ENCODE assay signal across 8 cellular contexts in genomic region chr3:168095611-168096209, GRCh38. TPM values are rescaled to one million over a fixed set of nuclear protein-coding genes. Genes with fewer than 3 reads are reported as not detected.
DNase-seq lines count a peak whose midpoint lies in the region; ATAC-seq, FAIRE-seq and TF ChIP-seq lines count a peak whose summit lies in the region.

GOLIM4 (minus strand) TSS chr3:168095924; CDS start chr3:168095285, 639 bp downstream.

- POLR2A ChIA-PET in HepG2 (lab: Yijun Ruan, JAX), result interaction anchor here (3.5 kb wide), 1 partner anchor 23 kb away, joined by 17 read pairs; no protein-coding TSS in a partner anchor

- ATAC-seq in HG03342 (IDR thresholded peaks at IDR 0.05; ENCODE audit: unreplicated experiment), result peak; percentile 83
- peak; percentile 94 for ATAC-seq in HepG2

- FAIRE-seq in HepG2 (lab: Jason Lieb, UNC), result peak; percentile 83

- peak within 1 kb of the TSS; percentile 76 for H3K27ac ChIP-seq in C4-2B
- H3K27ac ChIP-seq in HepG2 (ENCODE audit: extremely low read length, insufficient read depth, low read length), result peak within 1 kb of the TSS; percentile 74

- in situ Hi-C loops in HepG2 (cut with HindIII; ENCODE audit: extremely low pct_ligation_motif_present, low pct_unique_long_range_greater_than_20kb), result no loop called here

- H3K27me3 ChIP-seq in HepG2 (ENCODE audit: control insufficient read depth in 1 of 2, insufficient read depth in 2 of 2, low read length in 2 of 2), result no peaks in the 10 kb centered on the region; a peak in 1 of 5 replicates

- TF ChIP-seq RAD21 in HepG2 (CRISPR knock-in tag; IDR thresholded peaks at IDR 0.05), result no peak

- BruUV-seq in HepG2 (replicated peaks; lab: Mats Ljungman, UMichigan), result no TSS peak

- peak within 1 kb of the TSS; percentile 72 for H3K9ac ChIP-seq in HepG2 (ENCODE audit: insufficient read depth, low read depth, low read length)

- peaks cover 41% of the 10 kb centered on the region for H3K4me1 ChIP-seq in HepG2 (ENCODE audit: insufficient read depth, low read length)

- no peaks in the 10 kb centered on the region for H3K9me3 ChIP-seq in HepG2 (ENCODE audit: low read length)

- intact Hi-C loops in HepG2 (cut with micrococcal nuclease; ENCODE audit: unreplicated experiment), result loop anchor here (1.0 to 10.0 kb wide), 5 partner anchors 23 to 361 kb away; partner anchors contain the start of genes PDCD10 and SERPINI1

- CTCF ChIA-PET in HepG2 (lab: Yijun Ruan, JAX; ENCODE audit: low intra/inter-chr PET ratio, low total read pairs), result interaction anchor here (1.5 kb wide), 1 partner anchor 48 kb away, joined by 7 read pairs; no protein-coding TSS in a partner anchor

- TF ChIP-seq CTCF in C4-2B (conservative IDR thresholded peaks at IDR 0.05) (no peak), HepG2 (CRISPR knock-in tag; IDR thresholded peaks at IDR 0.05) (peak; percentile 39)

- TF ChIP-seq EP300 in HepG2 (IDR thresholded peaks at IDR 0.05; ENCODE audit: low read depth in 2 of 2, low read length in 2 of 2), result 0 out of 4 replicates have a peak, but pooled peaks of 1 of the 2 experiments have one; percentile 17
- TF ChIP-seq EP300 in HepG2 (CRISPR knock-in tag; IDR thresholded peaks at IDR 0.05; ENCODE audit: borderline replicate concordance), result no peak

- peaks cover 40% of the 10 kb centered on the region for H3K79me2 ChIP-seq in HepG2 (ENCODE audit: insufficient read depth, low read length)

- 0% methylated on average over 8 of the region's 52 CpGs for WGBS in HepG2 (ENCODE audit: low lambda C conversion rate)

- peak; percentile 95 to 99 for DNase-seq in NCI-H446 (lab: John Stamatoyannopoulos, UW)
- peak; percentile 23 to 28 for DNase-seq in activated CD4-positive, alpha-beta T cell treated with anti-CD3 and anti-CD28 coated beads for 24 hours (ENCODE audit: low read depth in 2 of 2)
- DNase-seq in dermis blood vessel endothelial cell, result peak; percentile 97
- peak; percentile 94 for DNase-seq in HepG2 (ENCODE audit: low spot score)
- DNase-seq in stimulated activated CD4-positive, alpha-beta T cell treated with anti-CD3 and anti-CD28 coated beads, Interleukin-4, amount 100 ng/mL, for 24 hours, result peak; percentile 44

- TF ChIP-seq POLR2A in GM19193 (IDR thresholded peaks at IDR 0.05; ENCODE audit: extremely low read depth, insufficient read depth, insufficient read length), result peak; percentile 67
- TF ChIP-seq POLR2A in HepG2 (IDR thresholded peaks at IDR 0.05; ENCODE audit: insufficient read depth in 1 of 2, low read depth in 2 of 2, low read length in 2 of 2), result peak in 1 of 2 experiments; percentile 82; a peak in 2 of 4 replicates

- peak within 1 kb of the TSS; percentile 97 for H3K4me2 ChIP-seq in HepG2 (ENCODE audit: low read depth, low read length)

- no peaks in the 10 kb centered on the region; the same call in 1 of the 2 replicates for H4K20me1 ChIP-seq in HepG2 (ENCODE audit: insufficient read depth, low read length)

- H3K4me3 ChIP-seq in HepG2 (replicated peaks in 1 of 3; ENCODE audit: insufficient read depth in 1 of 3, low read depth in 2 of 3, low read length in 3 of 3), result peak within 1 kb of the TSS; percentile 77 to 79 (median 77)

- no peaks in the 10 kb centered on the region for H3K36me3 ChIP-seq in HepG2 (replicated peaks in 1 of 2; ENCODE audit: control insufficient read depth in 1 of 2, insufficient read depth in 2 of 2, low read length in 2 of 2)

- H2AFZ ChIP-seq in HepG2 (ENCODE audit: low read length), result peak within 1 kb of the TSS; percentile 90

TF ChIP-seq in HepG2, 621 proteins besides CTCF, POLR2A, EP300 and RAD21 (continues in another document):
- TF ChIP-seq ZNF230 (CRISPR knock-in tag; IDR thresholded peaks at IDR 0.05) (no peak; the same call in 1 of the 2 replicates), KAT2B (IDR thresholded peaks at IDR 0.05; ENCODE audit: borderline replicate concordance, low read depth, low read length) (no peak), REST (IDR thresholded peaks at IDR 0.05; ENCODE audit: borderline replicate concordance in 1 of 2, low read depth in 1 of 2, low read length in 2 of 2) (peak in 1 of 2 experiments; percentile 33; a peak in 1 of 4 replicates), ZNF83 (CRISPR knock-in tag; IDR thresholded peaks at IDR 0.05; ENCODE audit: borderline replicate concordance) (no peak), TFDP1 (CRISPR knock-in tag; IDR thresholded peaks at IDR 0.05; ENCODE audit: borderline replicate concordance) (peak; percentile 89), ZBTB49 (CRISPR knock-in tag; IDR thresholded peaks at IDR 0.05; ENCODE audit: borderline replicate concordance) (no peak), ZSCAN21 (CRISPR knock-in tag; IDR thresholded peaks at IDR 0.05; ENCODE audit: borderline replicate concordance) (peak; percentile 81), ZNF572 (CRISPR knock-in tag; IDR thresholded peaks at IDR 0.05) (no peak; the same call in 1 of the 2 replicates)

RNA-seq across cellular contexts. Expression of gene GOLIM4, which starts in this region (rescaled TPM):
- 35.6 and 42.8 TPM in 2 replicates for total RNA-seq in dermis blood vessel endothelial cell
- total RNA-seq in HepG2 (2016; rRNA removed; fragmentation: Illumina TruSeq; extraction: Trizol), result 31.5 and 47.7 TPM in 2 replicates
- 7.7 and 9.3 TPM in 2 replicates for total RNA-seq in HepG2 (2016; cell fraction: cytosol; rRNA removed; fragmentation: Illumina TruSeq; extraction: Trizol; ENCODE audit: low read depth)
- 33.4 and 49.5 TPM in 2 replicates for total RNA-seq in HepG2 (2016; cell fraction: insoluble cytoplasmic fraction; rRNA removed; fragmentation: Illumina TruSeq; extraction: Trizol)
- total RNA-seq in HepG2 (2016; cell fraction: membrane; rRNA removed; fragmentation: Illumina TruSeq; extraction: Trizol), result 11.5 and 12.4 TPM in 2 replicates
- total RNA-seq in HepG2 (2016; cell fraction: nucleus; rRNA removed; fragmentation: Illumina TruSeq; extraction: Trizol), result 45.0 and 48.7 TPM in 2 replicates
- 10.8 and 10.9 TPM in 2 replicates for polyA plus RNA-seq in HepG2 (2011; rRNA removed)
- 13.3 and 13.6 TPM in 2 replicates for polyA plus RNA-seq in HepG2 (2011; cell fraction: cytosol; rRNA removed)
- 12.0 and 12.4 TPM in 2 replicates for polyA plus RNA-seq in HepG2 (2011; cell fraction: nucleus; rRNA removed)
- 26.9 and 28.2 TPM in 2 replicates for polyA plus RNA-seq in HepG2 (2012)
- polyA plus RNA-seq in HepG2 (2016; cell fraction: cytosol; fragmentation: Illumina TruSeq; extraction: Trizol; ENCODE audit: low read depth), result 1.1 and 1.4 TPM in 2 replicates
- 26.8 and 32.2 TPM in 2 replicates for polyA plus RNA-seq in HepG2 (2016; cell fraction: insoluble cytoplasmic fraction; fragmentation: Illumina TruSeq; extraction: Trizol; ENCODE audit: low read depth)
- polyA plus RNA-seq in HepG2 (2016; cell fraction: membrane; fragmentation: Illumina TruSeq; extraction: Trizol; ENCODE audit: low read depth), result 3.4 and 3.7 TPM in 2 replicates
- polyA plus RNA-seq in HepG2 (2016; cell fraction: nucleus; fragmentation: Illumina TruSeq; extraction: Trizol; ENCODE audit: insufficient read depth, low read depth), result 44.3 and 45.5 TPM in 2 replicates
- 15.3 and 32.9 TPM in 2 replicates for polyA minus RNA-seq in HepG2 (2011; rRNA and poly(A)+ RNA removed; ENCODE audit: low replicate concordance)
- 24.1 and 25.6 TPM in 2 replicates for polyA minus RNA-seq in HepG2 (2011; cell fraction: cytosol; rRNA and poly(A)+ RNA removed)
- polyA minus RNA-seq in HepG2 (2011; cell fraction: nucleus; rRNA and poly(A)+ RNA removed), result 36.9 and 37.2 TPM in 2 replicates

Comparison
In these comparisons a context has a peak if more than half of its experiments do, and no peak if none do; other contexts are left out.
1. Peak in every context shown above with its lines: DNase-seq, ATAC-seq, H3K4me3 ChIP-seq and H3K27ac ChIP-seq.
2. DNase-seq: peak in every context shown above with its lines; median percentile 97 in NCI-H446; 97 in dermis blood vessel endothelial cell; 94 in HepG2; 44 in stimulated activated CD4-positive, alpha-beta T cell treated with anti-CD3 and anti-CD28 coated beads, Interleukin-4, amount 100 ng/mL, for 24 hours; 26 in activated CD4-positive, alpha-beta T cell treated with anti-CD3 and anti-CD28 coated beads for 24 hours.